ENCODE assay signal across 8 cellular contexts in the genomic region with DNA sequence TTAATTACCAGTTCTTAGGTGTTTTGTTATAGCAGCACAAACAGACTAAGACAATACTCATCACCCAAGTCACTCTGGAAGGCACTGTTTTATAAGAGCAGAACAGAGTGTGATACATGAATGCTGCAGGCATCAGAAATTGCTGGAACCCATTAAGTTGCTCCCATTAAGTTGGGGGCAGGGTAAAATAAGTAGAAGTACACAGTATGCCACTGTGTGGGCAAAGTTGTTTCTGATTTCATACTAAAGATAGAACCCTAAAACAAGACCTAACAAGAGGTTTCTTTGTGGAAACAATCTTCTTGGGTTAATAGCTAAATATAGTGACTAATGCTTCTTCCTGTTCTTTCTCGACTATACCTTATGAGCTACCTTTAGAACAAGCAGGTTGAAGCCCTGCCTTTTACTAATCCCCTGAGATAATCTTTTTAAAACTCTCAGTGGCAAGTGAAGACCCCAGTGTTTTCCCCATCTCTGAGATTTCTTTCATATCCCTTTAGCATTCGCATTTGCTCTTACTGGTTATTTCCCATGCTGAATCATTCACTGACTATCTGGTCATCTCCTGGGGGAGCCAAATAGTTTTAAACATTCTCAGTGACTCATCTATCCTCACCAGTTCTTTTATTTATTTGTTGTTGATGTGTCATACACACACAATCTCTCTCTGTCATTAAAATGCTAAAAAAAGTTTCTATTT. TPM values are rescaled to one million over a fixed set of nuclear protein-coding genes. Genes with fewer than 3 reads are reported as not detected.
A peak's percentile ranks its signal among the peaks of the same experiment; 100 is the strongest.
DNase-seq lines count a peak whose midpoint lies in the region; ATAC-seq and TF ChIP-seq lines count a peak whose summit lies in the region.

No MANE protein-coding gene starts in this region.

- no peak overlapping the region for H3K27ac Mint-ChIP-seq in activated naive CD8-positive, alpha-beta T cell treated with anti-CD3 and anti-CD28 coated beads, Interleukin-2, amount 50 U/mL, for 24 hours
- no peak overlapping the region for H3K27ac Mint-ChIP-seq in activated naive CD8-positive, alpha-beta T cell treated with anti-CD3 and anti-CD28 coated beads for 36 hours

- in situ Hi-C loops in brain microvascular endothelial cell (cut with HindIII; ENCODE audit: low pct_ligation_motif_present, low sequenced_read_pairs) = no loop called here

- no peak overlapping the region for H3K4me3 Mint-ChIP-seq in activated naive CD8-positive, alpha-beta T cell treated with anti-CD3 and anti-CD28 coated beads, Interleukin-2, amount 50 U/mL, for 24 hours
- H3K4me3 Mint-ChIP-seq in activated naive CD8-positive, alpha-beta T cell treated with anti-CD3 and anti-CD28 coated beads for 36 hours = no peak overlapping the region

- peaks cover 5% of the 10 kb centered on the region for H3K4me1 Mint-ChIP-seq in activated naive CD8-positive, alpha-beta T cell treated with anti-CD3 and anti-CD28 coated beads, Interleukin-2, amount 50 U/mL, for 24 hours
- H3K4me1 Mint-ChIP-seq in activated naive CD8-positive, alpha-beta T cell treated with anti-CD3 and anti-CD28 coated beads for 36 hours = peaks cover 7% of the 10 kb centered on the region

- H3K9me3 Mint-ChIP-seq in activated naive CD8-positive, alpha-beta T cell treated with anti-CD3 and anti-CD28 coated beads, Interleukin-2, amount 50 U/mL, for 24 hours = no peaks in the 10 kb centered on the region
- no peaks in the 10 kb centered on the region for H3K9me3 Mint-ChIP-seq in activated naive CD8-positive, alpha-beta T cell treated with anti-CD3 and anti-CD28 coated beads for 36 hours

- H3K27me3 ChIP-seq in brain microvascular endothelial cell (replicated peaks) = no peaks in the 10 kb centered on the region
- no peaks in the 10 kb centered on the region for H3K27me3 ChIP-seq in skeletal muscle tissue (ENCODE audit: control insufficient read depth in 3 of 3, insufficient read depth in 3 of 3, low read length in 3 of 3)
- no peaks in the 10 kb centered on the region for H3K27me3 ChIP-seq in WERI-Rb-1 (ENCODE audit: insufficient read depth, low read depth, severe bottlenecking)

- H3K9me3 ChIP-seq in skeletal muscle tissue (ENCODE audit: control insufficient read depth in 3 of 3, low read length in 3 of 3) = no peaks in the 10 kb centered on the region
- H3K9me3 ChIP-seq in WERI-Rb-1 (ENCODE audit: severe bottlenecking) = no peaks in the 10 kb centered on the region

- H3K27ac ChIP-seq in brain microvascular endothelial cell (peak overlapping the region; percentile 82), skeletal muscle tissue (ENCODE audit: low read depth, low read length) (peak overlapping the region; percentile 36), WERI-Rb-1 (no peak overlapping the region)

- no peaks in the 10 kb centered on the region for H3K27me3 Mint-ChIP-seq in activated naive CD8-positive, alpha-beta T cell treated with anti-CD3 and anti-CD28 coated beads, Interleukin-2, amount 50 U/mL, for 24 hours
- H3K27me3 Mint-ChIP-seq in activated naive CD8-positive, alpha-beta T cell treated with anti-CD3 and anti-CD28 coated beads for 36 hours = no peaks in the 10 kb centered on the region

- H3K9ac ChIP-seq in skeletal muscle tissue (ENCODE audit: low read depth in 1 of 3, low read length in 3 of 3) = no peak overlapping the region

- DNase-seq in activated naive CD8-positive, alpha-beta T cell treated with anti-CD3 and anti-CD28 coated beads, Interleukin-2, amount 50 U/mL, for 24 hours = no peak
- no peak for DNase-seq in activated naive CD8-positive, alpha-beta T cell treated with anti-CD3 and anti-CD28 coated beads for 36 hours
- DNase-seq in brain microvascular endothelial cell (peak; percentile 89), WERI-Rb-1 (no peak), GOT3 (lab: John Stamatoyannopoulos, UW) (no peak)
- DNase-seq in effector CD4-positive, alpha-beta T cell = no peak

- TF ChIP-seq CTCF in brain microvascular endothelial cell (IDR thresholded peaks at IDR 0.05; ENCODE audit: low read depth, low read length, missing control alignments) (no peak), WERI-Rb-1 (IDR thresholded peaks at IDR 0.05; ENCODE audit: low read depth, low read length) (no peak)

- no peaks in the 10 kb centered on the region for H3K4me1 ChIP-seq in skeletal muscle tissue (ENCODE audit: control insufficient read depth in 3 of 3, insufficient read depth in 3 of 3, low read length in 3 of 3)

- peak; percentile 36 for ATAC-seq in activated naive CD8-positive, alpha-beta T cell treated with anti-CD3 and anti-CD28 coated beads, Interleukin-2, amount 50 U/mL, for 24 hours
- peak; percentile 48 for ATAC-seq in HG03139 (IDR thresholded peaks at IDR 0.05; ENCODE audit: unreplicated experiment)

- H3K36me3 ChIP-seq in brain microvascular endothelial cell (replicated peaks) (no peaks in the 10 kb centered on the region), skeletal muscle tissue (ENCODE audit: control insufficient read depth in 3 of 3, insufficient read depth in 3 of 3, low read length in 3 of 3) (no peaks in the 10 kb centered on the region), WERI-Rb-1 (no peaks in the 10 kb centered on the region)

- no peaks in the 10 kb centered on the region for H3K36me3 Mint-ChIP-seq in activated naive CD8-positive, alpha-beta T cell treated with anti-CD3 and anti-CD28 coated beads, Interleukin-2, amount 50 U/mL, for 24 hours (ENCODE audit: low read depth)
- H3K36me3 Mint-ChIP-seq in activated naive CD8-positive, alpha-beta T cell treated with anti-CD3 and anti-CD28 coated beads for 36 hours = no peaks in the 10 kb centered on the region

- H3K4me3 ChIP-seq in brain microvascular endothelial cell (ENCODE audit: low read depth, low read length) (no peak overlapping the region), skeletal muscle tissue (ENCODE audit: low read length in 3 of 3) (no peak overlapping the region), WERI-Rb-1 (ENCODE audit: low read depth, low read length) (no peak overlapping the region)

RNA-seq across cellular contexts. Expression of a gene that starts 52.3 kb away (rescaled TPM):
- 10 to 100 TPM; 25.8 to 27.0 TPM for total RNA-seq in activated naive CD8-positive, alpha-beta T cell treated with anti-CD3 and anti-CD28 coated beads for 36 hours
- total RNA-seq in skeletal muscle tissue = 13.6 TPM

RNA-seq across cellular contexts. Expression of a gene that starts 52.4 kb away (rescaled TPM):
- total RNA-seq in activated naive CD8-positive, alpha-beta T cell treated with anti-CD3 and anti-CD28 coated beads for 36 hours = 1 to 10 TPM; 6.0 to 8.7 TPM
- total RNA-seq in skeletal muscle tissue = 18.3 TPM
